ENCODE assay signal across 33 cellular contexts in genomic region chr2:175879679-175880078, GRCh38.
"Had no signal": no experiment of that assay in that cellular context is flagged by ENCODE, and none has a peak within 500 bp of the region (broad histone marks: within the 10 kb centered on the region; RNA-seq: fewer than 3 reads in every experiment).

No MANE protein-coding gene starts in this region.

- H3K36me3 ChIP-seq: SJCRH30 had no signal

- H3K9me3 ChIP-seq: SJCRH30 had no signal

- H3K27ac ChIP-seq: PC-9, RWPE1, SJCRH30, SK-N-MC had no signal

- H3K4me3 ChIP-seq: PC-9, SJCRH30, SK-N-MC had no signal

- H3K27me3 ChIP-seq: SJCRH30 had no signal

- FAIRE-seq: RCC 7860 had no signal

- H3K4me2 ChIP-seq: PC-9 had no signal

- DNase-seq: Karpas-422, NCI-H1048, NCI-H1092 treated with DMSO at 0.1 percent for 48 hours, NCI-H1105 treated with DMSO at 0.1 percent for 48 hours, NCI-H1417, NCI-H1436, NCI-H146, NCI-H1694, NCI-H187, NCI-H1930, NCI-H2029 treated with DMSO at 0.1 percent for 48 hours, NCI-H2081 treated with DMSO at 0.1 percent for 48 hours, NCI-H2107, NCI-H2171, NCI-H226, NCI-H446 treated with DMSO at 0.1 percent for 48 hours, NCI-H510A, NCI-H524, NCI-H526, NCI-H69, NCI-H748 treated with DMSO at 0.1 percent for 48 hours, NCI-H82, PC-9, SHP77, SIG-M5, SJCRH30, T-cell had no signal

- H2AFZ ChIP-seq: PC-9 had no signal

- ATAC-seq: Panc1, Right ventricle myocardium inferior, SK-N-SH treated with all-trans-retinoic acid at 6 μM for 48 hours, T-cell had no signal
